In the genomic region with DNA sequence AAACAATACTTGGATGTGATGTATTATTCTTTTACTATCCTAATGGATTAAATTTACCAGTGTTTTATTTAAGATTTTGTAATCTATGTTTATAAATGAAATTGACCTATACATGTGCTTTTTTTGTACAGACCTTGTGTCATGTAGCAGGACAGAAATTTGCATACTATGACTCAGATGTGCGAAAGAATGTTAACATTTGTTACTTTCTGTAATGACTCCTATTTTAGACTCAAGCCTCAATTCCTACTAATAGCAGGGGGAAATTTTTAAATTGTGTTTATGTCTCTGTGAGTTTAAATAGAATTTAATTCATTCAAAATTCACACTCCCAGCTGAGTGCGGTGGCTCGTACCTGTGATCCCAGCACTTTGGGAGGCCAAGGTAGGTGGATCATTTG, we compare ENCODE assay signal across 20 cellular contexts. TPM values are rescaled to one million over a fixed set of nuclear protein-coding genes. Genes with fewer than 3 reads are reported as not detected.
A peak's percentile ranks its signal among the peaks of the same experiment; 100 is the strongest.
DNase-seq lines count a peak whose midpoint lies in the region; ATAC-seq and TF ChIP-seq lines count a peak whose summit lies in the region.
"Had no signal": no experiment of that assay in that cellular context is flagged by ENCODE, and none has a peak within 500 bp of the region (broad histone marks: within the 10 kb centered on the region; RNA-seq: fewer than 3 reads in every experiment).

No MANE protein-coding gene starts in this region.

- TF ChIP-seq CTCF in GM10248 (IDR thresholded peaks at IDR 0.05; ENCODE audit: control extremely low read depth, extremely low read depth, low read depth, missing control alignments) (no peak), GM13976 (IDR thresholded peaks at IDR 0.05; ENCODE audit: borderline replicate concordance, control extremely low read depth, extremely low read depth, insufficient read depth, missing control alignments) (no peak)

- ATAC-seq in GM21723 (IDR thresholded peaks at IDR 0.05; ENCODE audit: unreplicated experiment) (peak; percentile 72), HG03442 (IDR thresholded peaks at IDR 0.05; ENCODE audit: unreplicated experiment) (peak; percentile 54), HG03095 (IDR thresholded peaks at IDR 0.05; ENCODE audit: unreplicated experiment) (no peak), left ventricle myocardium superior (no peak)
- ATAC-seq: foreskin keratinocyte, Panc1 had no signal

- POLR2A ChIA-PET in GM10248 (lab: Yijun Ruan, JAX), result no interaction called here

- in situ Hi-C loops in GM13976 (cut with MboI; ENCODE audit: low sequenced_read_pairs, unreplicated experiment), result no loop called here

- DNase-seq in GM10248 (ENCODE audit: extremely low spot score) (peak; percentile 46), GM13976 (ENCODE audit: low spot score) (peak; percentile 55), D341Med (ENCODE audit: low spot score) (no peak), left ventricle myocardium superior (no peak)
- DNase-seq: activated CD4-positive, alpha-beta T cell treated with anti-CD3 and anti-CD28 coated beads, Interleukin-2, amount 10 ng/mL, durations not matched to agents 7 days and 5 days; C1 segment of cervical spinal cord; Caco-2; DMS79 treated with DMSO at 0.1 percent for 48 hours; foreskin keratinocyte; NCI-H2029 treated with DMSO at 0.1 percent for 48 hours; NCI-H526 treated with DMSO at 0.1 percent for 48 hours; SHP77; stimulated activated CD4-positive, alpha-beta T cell treated with anti-CD3 and anti-CD28 coated beads, Interleukin-4, amount 100 ng/mL, for 1 hour; stimulated activated naive CD4-positive, alpha-beta T cell treated with Interleukin-2 at 50 U/mL for 16 hours; uterus had no signal

- intact Hi-C loops in left ventricle myocardium superior (cut with micrococcal nuclease), result no loop called here

- CTCF ChIA-PET in GM10248 (lab: Yijun Ruan, JAX), result interaction anchor here (3.4 kb wide), 1 partner anchor 14 kb away, joined by 17 read pairs; no protein-coding TSS in a partner anchor

RNA-seq across cellular contexts. Expression of gene RIMKLA, which starts 21.8 kb away (rescaled TPM):
- 9.7 TPM for total RNA-seq in left ventricle myocardium superior
- total RNA-seq: foreskin keratinocyte, MCF 10A had no signal

RNA-seq across cellular contexts. Expression of gene FOXJ3, which starts 23.8 kb away (rescaled TPM):
- total RNA-seq in left ventricle myocardium superior, result 35.1 TPM

Comparison
In these comparisons a context has a peak if more than half of its experiments do, and no peak if none do; other contexts are left out.
1. DNase-seq: peak in GM10248 (single experiment) and GM13976 (single experiment); none in D341Med (single experiment) and left ventricle myocardium superior (single experiment).
2. ATAC-seq: peak in GM21723 (single experiment) and HG03442 (single experiment); none in HG03095 (single experiment) and left ventricle myocardium superior (single experiment).